ENCODE assay signal across 35 cellular contexts in genomic region chr1:228002792-228003191, GRCh38. TPM values are rescaled to one million over a fixed set of nuclear protein-coding genes. Genes with fewer than 3 reads are reported as not detected.
"Had no signal": no experiment of that assay in that cellular context is flagged by ENCODE, and none has a peak within 500 bp of the region (broad histone marks: within the 10 kb centered on the region; RNA-seq: fewer than 3 reads in every experiment).

No MANE protein-coding gene starts in this region.

- H3K27ac ChIP-seq: colonic mucosa, esophagus squamous epithelium, heart right ventricle, left lung, lower lobe of right lung, prostate gland, sigmoid colon, suprapubic skin, transverse colon, upper lobe of right lung, vagina had no signal

- H3K9me3 ChIP-seq: colonic mucosa, lower lobe of right lung, prostate gland, upper lobe of right lung, vagina had no signal

- FAIRE-seq: endothelial cell of umbilical vein, islet of Langerhans had no signal

- H3K4me3 ChIP-seq: colonic mucosa, esophagus squamous epithelium, heart right ventricle, left lung, lower lobe of right lung, mucosa of descending colon, prostate gland, sigmoid colon, suprapubic skin, transverse colon, upper lobe of right lung, vagina had no signal

- DNase-seq: colonic mucosa; dermis blood vessel endothelial cell; effector memory CD4-positive, alpha-beta T cell; esophagus squamous epithelium; foreskin melanocyte; glutamatergic neuron; heart right ventricle; hippocampal formation; left cardiac atrium; left lung; lower lobe of right lung; mucosa of descending colon; naive B cell; nucleus accumbens; stimulated activated CD4-positive, alpha-beta T cell treated with anti-CD3 and anti-CD28 coated beads, Interleukin-4, amount 100 ng/mL, for 4 hours; transverse colon; upper lobe of right lung had no signal

- H3K36me3 ChIP-seq: colonic mucosa, esophagus squamous epithelium, heart right ventricle, left lung, lower lobe of right lung, prostate gland, sigmoid colon, suprapubic skin, transverse colon, upper lobe of right lung, vagina had no signal

- H3K27ac Mint-ChIP-seq: memory B cell; mesothelial cell of epicardium; naive B cell; natural killer cell treated with Interleukin-12 subunit alpha and Interleukin-12 subunit beta and Interleukin-15 and Interleukin-18, amount 100 ng/mL, for 72 hours; stimulated activated memory B cell treated with anti-CD40 and anti-IgM and Interleukin-4, amounts not matched to agents 10 μg/mL and 1 μg/mL and 100 μg/mL, for 72 hours; stimulated activated naive CD8-positive, alpha-beta T cell treated with anti-CD3 and anti-CD28 coated beads, Interleukin-15, Interleukin-2, amounts not matched to agents 100 ng/mL and 50 ng/mL, for 24 hours had no signal

- H3K27me3 ChIP-seq: vagina had no signal

- H3K36me3 Mint-ChIP-seq: memory B cell; mesothelial cell of epicardium; stimulated activated memory B cell treated with anti-CD40 and anti-IgM and Interleukin-4, amounts not matched to agents 10 μg/mL and 1 μg/mL and 100 μg/mL, for 72 hours had no signal

- H3K4me3 Mint-ChIP-seq: memory B cell; mesothelial cell of epicardium; naive B cell; natural killer cell treated with Interleukin-12 subunit alpha and Interleukin-12 subunit beta and Interleukin-15 and Interleukin-18, amount 100 ng/mL, for 72 hours; neural crest cell; stimulated activated memory B cell treated with anti-CD40 and anti-IgM and Interleukin-4, amounts not matched to agents 10 μg/mL and 1 μg/mL and 100 μg/mL, for 72 hours; stimulated activated naive CD8-positive, alpha-beta T cell treated with anti-CD3 and anti-CD28 coated beads, Interleukin-15, Interleukin-2, amounts not matched to agents 100 ng/mL and 50 ng/mL, for 24 hours had no signal

- H3K9me3 Mint-ChIP-seq: neural crest cell had no signal

- ATAC-seq: heart right ventricle; left cardiac atrium; left lung; lower lobe of right lung; mucosa of descending colon; natural killer cell treated with Interleukin-12 subunit alpha and Interleukin-12 subunit beta and Interleukin-15 and Interleukin-18, amount 100 ng/mL, for 72 hours; right cardiac atrium; stimulated activated memory B cell treated with anti-CD40 and anti-IgM and Interleukin-4, amounts not matched to agents 10 μg/mL and 1 μg/mL and 100 μg/mL, for 72 hours; upper lobe of right lung had no signal

- H3K4me1 ChIP-seq: colonic mucosa, lower lobe of right lung, prostate gland, upper lobe of right lung had no signal

RNA-seq across cellular contexts. Expression of gene WNT3A, which starts 4.0 kb away (rescaled TPM):
- total RNA-seq: chondrocyte; colonic mucosa; dermis blood vessel endothelial cell; endothelial cell of umbilical vein; epithelial cell of proximal tubule; heart right ventricle; kidney epithelial cell; left cardiac atrium; mucosa of descending colon; natural killer cell treated with Interleukin-12 subunit alpha and Interleukin-12 subunit beta and Interleukin-15 and Interleukin-18, amount 100 ng/mL, for 72 hours; neural crest cell; osteocyte; right cardiac atrium; sigmoid colon; skeletal muscle tissue; transverse colon; vagina had no signal
